In genomic region chr1:156811171-156811570, GRCh38 we compare ENCODE assay signal across 1 cellular context.
TF ChIP-seq lines count a peak whose summit lies in the region.

No MANE protein-coding gene starts in this region.

TF ChIP-seq in K562, 482 proteins besides CTCF, POLR2A, EP300 and RAD21:
- TF ChIP-seq ZNF551 (CRISPR knock-in tag; IDR thresholded peaks at IDR 0.05) (no peak), POLR2AphosphoS5 (IDR thresholded peaks at IDR 0.05; ENCODE audit: control insufficient read depth, insufficient read depth, low read depth, low read length) (0 out of 2 replicates have a peak, but pooled peaks have one; percentile 7), MXI1 (IDR thresholded peaks at IDR 0.05; ENCODE audit: low read depth, low read length) (no peak)
